ENCODE assay signal across 11 cellular contexts in the genomic region with DNA sequence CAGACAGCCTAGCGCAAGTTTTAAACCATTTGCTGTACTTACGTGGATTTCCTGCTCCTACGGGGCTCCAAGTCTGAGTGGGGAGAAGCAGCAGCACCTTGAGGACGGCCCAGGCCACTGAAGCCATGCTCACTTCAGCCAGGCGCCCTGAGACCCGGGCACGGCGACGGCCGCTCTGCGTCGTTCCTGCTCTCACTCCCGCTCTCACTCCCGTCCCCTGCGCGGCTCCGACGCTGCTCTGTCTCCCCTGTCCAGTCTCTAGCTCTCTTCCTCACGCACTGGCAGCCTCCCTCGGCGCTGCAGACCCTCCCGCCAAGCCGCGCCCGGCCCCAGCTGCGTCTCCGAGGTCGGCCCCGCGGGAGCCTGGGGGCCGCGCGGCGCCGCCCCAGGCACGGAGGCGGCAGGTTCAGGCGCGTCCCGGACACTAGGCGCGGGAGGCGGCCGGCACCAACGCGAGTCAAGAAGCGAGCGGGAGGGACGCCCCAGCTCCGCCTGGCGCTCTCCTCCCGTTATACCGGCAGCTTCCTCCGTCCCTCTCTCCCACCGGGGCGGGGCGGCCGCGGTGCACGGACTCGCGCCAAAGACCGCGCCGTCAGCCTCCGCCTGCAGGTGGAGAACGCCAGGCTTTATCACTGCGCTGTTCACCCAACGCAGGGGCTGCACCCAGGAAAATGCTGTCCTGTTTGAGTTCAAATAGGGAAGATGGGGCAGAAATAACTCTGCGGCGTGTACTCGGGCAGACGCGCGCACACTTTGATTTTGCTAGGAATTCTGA. TPM values are rescaled to one million over a fixed set of nuclear protein-coding genes. Genes with fewer than 3 reads are reported as not detected.
A peak's percentile ranks its signal among the peaks of the same experiment; 100 is the strongest.
DNase-seq lines count a peak whose midpoint lies in the region; ATAC-seq and TF ChIP-seq lines count a peak whose summit lies in the region.
"Not testable (repeated sequence)": the region's sequence is repeated elsewhere in the genome, so short reads cannot be mapped to it uniquely, and the experiment has no call there.
"Had no signal": no experiment of that assay in that cellular context is flagged by ENCODE, and none has a peak within 500 bp of the region (broad histone marks: within the 10 kb centered on the region; RNA-seq: fewer than 3 reads in every experiment).

A gene (minus strand): TSS at position 459 of the 775 bp plus-strand sequence. CDS start 332 bp downstream, at position 127.

- not testable (repeated sequence) for TF ChIP-seq CTCF in AG04449 (IDR thresholded peaks at IDR 0.05; ENCODE audit: insufficient read depth, low read length, missing control alignments); activated B cell treated with CpG ODN at 0.5 μM for 24 hours (IDR thresholded peaks at IDR 0.05); osteocyte (IDR thresholded peaks at IDR 0.05); subcutaneous adipose tissue (IDR thresholded peaks at IDR 0.05; ENCODE audit: low read depth)

- DNase-seq in AG04449 (ENCODE audit: low read depth, low spot score); activated B cell treated with CpG ODN at 0.5 μM for 24 hours; osteocyte (ENCODE audit: extremely low spot score, unreplicated experiment): not testable (repeated sequence)
- peak; percentile 0 for DNase-seq in HT-29 (ENCODE audit: low spot score)
- DNase-seq in dermis microvascular lymphatic vessel endothelial cell (ENCODE audit: low read depth in 2 of 2) = peak in 1 of 2 donors; percentile 4
- peak; percentile 1 for DNase-seq in glomerular visceral epithelial cell (ENCODE audit: extremely low spot score)
- DNase-seq in left kidney (ENCODE audit: low read depth, low spot score) = peak; percentile 52

- peak within 1 kb of the TSS; percentile 28 for H3K4me3 Mint-ChIP-seq in activated B cell treated with CpG ODN at 0.5 μM for 24 hours
- peak within 1 kb of the TSS; percentile 75 for H3K4me3 Mint-ChIP-seq in osteocyte (ENCODE audit: unreplicated experiment)

- POLR2A ChIA-PET in AG04449 (lab: Yijun Ruan, JAX); activated B cell treated with CpG ODN at 0.5 μM for 24 hours (lab: Charles Lee): not testable (repeated sequence)

- H3K4me3 ChIP-seq in AG04449 (ENCODE audit: low read depth, low read length) = peak within 1 kb of the TSS; percentile 29

- not testable (repeated sequence) for H3K9me3 Mint-ChIP-seq in activated B cell treated with CpG ODN at 0.5 μM for 24 hours; osteocyte (ENCODE audit: unreplicated experiment)

- H3K36me3 Mint-ChIP-seq in activated B cell treated with CpG ODN at 0.5 μM for 24 hours (ENCODE audit: low read depth); osteocyte (ENCODE audit: unreplicated experiment): not testable (repeated sequence)

- CTCF ChIA-PET in AG04449 (lab: Yijun Ruan, JAX); activated B cell treated with CpG ODN at 0.5 μM for 24 hours (lab: Charles Lee): not testable (repeated sequence)

- ATAC-seq in activated B cell treated with CpG ODN at 0.5 μM for 24 hours (ENCODE audit: low read depth) = not testable (repeated sequence)

- intact Hi-C loops in activated B cell treated with CpG ODN at 0.5 μM for 24 hours (cut with micrococcal nuclease) = not testable (repeated sequence)

- H3K27ac Mint-ChIP-seq in activated B cell treated with CpG ODN at 0.5 μM for 24 hours; osteocyte (ENCODE audit: unreplicated experiment): not testable (repeated sequence)

- not testable (repeated sequence) for H3K4me1 Mint-ChIP-seq in activated B cell treated with CpG ODN at 0.5 μM for 24 hours
- H3K4me1 Mint-ChIP-seq in osteocyte (ENCODE audit: unreplicated experiment) = peaks cover 12% of the 10 kb centered on the region

- H3K27me3 Mint-ChIP-seq in activated B cell treated with CpG ODN at 0.5 μM for 24 hours (peaks cover 11% of the 10 kb centered on the region), osteocyte (ENCODE audit: unreplicated experiment) (peaks cover 12% of the 10 kb centered on the region)

RNA-seq across cellular contexts. Expression of the gene that starts here (rescaled TPM):
- total RNA-seq in HT-29 (2014; rRNA removed; shearing (Covaris generic)) = 1.0 and 1.3 TPM in 2 replicates
- total RNA-seq in activated B cell treated with CpG ODN at 0.5 μM for 24 hours (0.64 TPM in 1 of 2 replicates, not detected in the other), dermis microvascular lymphatic vessel endothelial cell (34.4 and 143 TPM in 2 replicates), osteocyte (10.0 and 13.0 TPM in 2 replicates), subcutaneous adipose tissue (10 to 100 TPM; 19.0 to 67.8 (median 37.2) TPM)
- total RNA-seq: activated CD4-positive, alpha-beta T cell treated with anti-CD3 and anti-CD28 coated beads, Interleukin-2, amount 10 ng/mL, durations not matched to agents 24 days and 14 days; activated naive CD4-positive, alpha-beta T cell treated with anti-CD3 and anti-CD28 coated beads for 36 hours; CD4-positive, CD25-positive, alpha-beta regulatory T cell had no signal
